1 cellular context compared by ENCODE assay signal in genomic region chr14:89391123-89391522, GRCh38.
A peak's percentile ranks its signal among the peaks of the same experiment; 100 is the strongest.
TF ChIP-seq lines count a peak whose summit lies in the region.

No MANE protein-coding gene starts in this region.

TF ChIP-seq in HepG2, 621 proteins besides CTCF, POLR2A, EP300 and RAD21 (continued from another document and continues in another):
- no peak for TF ChIP-seq THAP9 (CRISPR knock-in tag; IDR thresholded peaks at IDR 0.05; ENCODE audit: borderline replicate concordance)
- TF ChIP-seq SMAD1 (CRISPR knock-in tag; IDR thresholded peaks at IDR 0.05; ENCODE audit: borderline replicate concordance, low read depth) = no peak
- TF ChIP-seq ZNF691 (CRISPR knock-in tag; IDR thresholded peaks at IDR 0.05; ENCODE audit: borderline replicate concordance, low read depth) = no peak; the same call in 1 of the 2 replicates
- no peak for TF ChIP-seq PTBP1 (IDR thresholded peaks at IDR 0.05; ENCODE audit: low read depth, low read length, poor library complexity, severe bottlenecking)
- TF ChIP-seq LBX2 (CRISPR knock-in tag; IDR thresholded peaks at IDR 0.05; ENCODE audit: borderline replicate concordance) = no peak
- 0 out of 2 replicates have a peak, but pooled peaks have one; percentile 47 for TF ChIP-seq ZSCAN5A (CRISPR knock-in tag; IDR thresholded peaks at IDR 0.05; ENCODE audit: borderline replicate concordance)
- no peak for TF ChIP-seq E2F5 (CRISPR knock-in tag; conservative IDR thresholded peaks at IDR 0.05)
- no peak for TF ChIP-seq ZNF660 (CRISPR knock-in tag; IDR thresholded peaks at IDR 0.05; ENCODE audit: borderline replicate concordance, low read depth)
- peak; percentile 23 to 45; a peak in 3 of 4 replicates for TF ChIP-seq MAFK (conservative IDR thresholded peaks at IDR 0.05 in 1 of 2, IDR thresholded peaks at IDR 0.05 in 1 of 2; ENCODE audit: low read length in 2 of 2)
- TF ChIP-seq ZNF138 (CRISPR knock-in tag; IDR thresholded peaks at IDR 0.05; ENCODE audit: low read depth) = no peak
- TF ChIP-seq MED13 (CRISPR knock-in tag; IDR thresholded peaks at IDR 0.05) = no peak
- TF ChIP-seq ATF7 (IDR thresholded peaks at IDR 0.05) = no peak
- no peak for TF ChIP-seq ATF7 (CRISPR knock-in tag; IDR thresholded peaks at IDR 0.05)
- TF ChIP-seq PPARG (CRISPR knock-in tag; conservative IDR thresholded peaks at IDR 0.05) = peak; percentile 98
- no peak for TF ChIP-seq IKZF4 (CRISPR knock-in tag; IDR thresholded peaks at IDR 0.05; ENCODE audit: borderline replicate concordance, low read depth, not compliant biosample characterization)
- no peak for TF ChIP-seq SMARCC2 (IDR thresholded peaks at IDR 0.05)
- TF ChIP-seq ZFP36 (IDR thresholded peaks at IDR 0.05; ENCODE audit: borderline replicate concordance, low read depth, low read length, partially characterized antibody) = no peak
- TF ChIP-seq PLRG1 (conservative IDR thresholded peaks at IDR 0.05) = no peak
- TF ChIP-seq CEBPZ (IDR thresholded peaks at IDR 0.05; ENCODE audit: low read length) = no peak
- TF ChIP-seq TP53 (CRISPR knock-in tag; conservative IDR thresholded peaks at IDR 0.05) = no peak
- no peak for TF ChIP-seq SRSF1 (optimal IDR thresholded peaks at IDR 0.05; ENCODE audit: low read depth, low read length)
- TF ChIP-seq ARID2 (CRISPR knock-in tag; IDR thresholded peaks at IDR 0.05; ENCODE audit: borderline replicate concordance) = no peak
- peak; percentile 18; the same call in 1 of the 2 replicates for TF ChIP-seq TFDP1 (CRISPR knock-in tag; IDR thresholded peaks at IDR 0.05; ENCODE audit: borderline replicate concordance)
- TF ChIP-seq PREB (CRISPR knock-in tag; IDR thresholded peaks at IDR 0.05) = no peak
- no peak for TF ChIP-seq ZNF20 (CRISPR knock-in tag; IDR thresholded peaks at IDR 0.05)
- TF ChIP-seq CAMTA2 (CRISPR knock-in tag; IDR thresholded peaks at IDR 0.05; ENCODE audit: borderline replicate concordance) = no peak
- TF ChIP-seq ARNT (IDR thresholded peaks at IDR 0.05) = no peak
- no peak; the same call in 1 of the 2 replicates for TF ChIP-seq ARID3A (IDR thresholded peaks at IDR 0.05; ENCODE audit: low read depth, low read length)
- TF ChIP-seq MAZ (IDR thresholded peaks at IDR 0.05; ENCODE audit: borderline replicate concordance, low read depth, low read length) = no peak
- peak; percentile 53; the same call in 1 of the 2 replicates for TF ChIP-seq MAZ (CRISPR knock-in tag; IDR thresholded peaks at IDR 0.05; ENCODE audit: low read depth)
- TF ChIP-seq ZNF414 (CRISPR knock-in tag; IDR thresholded peaks at IDR 0.05) = no peak
- no peak for TF ChIP-seq ZNF577 (CRISPR knock-in tag; IDR thresholded peaks at IDR 0.05; ENCODE audit: borderline replicate concordance, low read depth)
- no peak for TF ChIP-seq ZBTB20 (CRISPR knock-in tag; IDR thresholded peaks at IDR 0.05; ENCODE audit: borderline replicate concordance, low read depth)
- no peak for TF ChIP-seq ZNF264 (CRISPR knock-in tag; IDR thresholded peaks at IDR 0.05)
- TF ChIP-seq ZNF839 (CRISPR knock-in tag; IDR thresholded peaks at IDR 0.05; ENCODE audit: borderline replicate concordance) = no peak
- TF ChIP-seq TRAFD1 (CRISPR knock-in tag; IDR thresholded peaks at IDR 0.05; ENCODE audit: borderline replicate concordance) = no peak
- no peak for TF ChIP-seq ZBTB44 (CRISPR knock-in tag; IDR thresholded peaks at IDR 0.05)
- TF ChIP-seq ZNF556 (CRISPR knock-in tag; IDR thresholded peaks at IDR 0.05; ENCODE audit: borderline replicate concordance) = no peak
- no peak for TF ChIP-seq IRF1 (CRISPR knock-in tag; IDR thresholded peaks at IDR 0.05; ENCODE audit: low read depth)
- 0 out of 2 replicates have a peak, but pooled peaks have one; percentile 11 for TF ChIP-seq ZFP90 (CRISPR knock-in tag; IDR thresholded peaks at IDR 0.05; ENCODE audit: borderline replicate concordance)
- peak; percentile 99 for TF ChIP-seq FOSL2 (CRISPR knock-in tag; IDR thresholded peaks at IDR 0.05)
- no peak for TF ChIP-seq TGIF2 (CRISPR knock-in tag; IDR thresholded peaks at IDR 0.05)
